ENCODE assay signal across 1 cellular context in genomic region chr6:30722280-30723112, GRCh38.
A peak's percentile ranks its signal among the peaks of the same experiment; 100 is the strongest.
TF ChIP-seq lines count a peak whose summit lies in the region.

No MANE protein-coding gene starts in this region.

TF ChIP-seq in HEK293, 187 proteins besides CTCF, POLR2A, EP300 and RAD21 (continued from another document):
- TF ChIP-seq ZNF280C (tag by site-specific recombination; IDR thresholded peaks at IDR 0.05) (no peak), ZNF639 (tag by site-specific recombination; IDR thresholded peaks at IDR 0.05) (no peak), ZNF175 (tag by site-specific recombination; IDR thresholded peaks at IDR 0.05) (no peak), ZFP69B (tag by site-specific recombination; IDR thresholded peaks at IDR 0.05) (no peak), ZNF362 (tag by site-specific recombination; IDR thresholded peaks at IDR 0.05) (no peak), AEBP2 (tag by site-specific recombination; IDR thresholded peaks at IDR 0.05; ENCODE audit: borderline replicate concordance) (0 out of 2 replicates have a peak, but pooled peaks have one; percentile 4), ZBTB21 (tag by site-specific recombination; IDR thresholded peaks at IDR 0.05) (no peak), ZNF341 (tag by site-specific recombination; IDR thresholded peaks at IDR 0.05; ENCODE audit: low read depth) (no peak), ZNF404 (tag by site-specific recombination; IDR thresholded peaks at IDR 0.05) (no peak), SCRT2 (tag by site-specific recombination; IDR thresholded peaks at IDR 0.05) (peak; percentile 89), PBX3 (CRISPR knock-in tag; IDR thresholded peaks at IDR 0.05) (no peak), ZNF48 (tag by site-specific recombination; IDR thresholded peaks at IDR 0.05) (no peak), ZNF692 (tag by site-specific recombination; IDR thresholded peaks at IDR 0.05) (no peak), ZNF449 (tag by site-specific recombination; IDR thresholded peaks at IDR 0.05) (no peak), HOXA7 (CRISPR knock-in tag; IDR thresholded peaks at IDR 0.05; ENCODE audit: borderline replicate concordance) (no peak), ZBTB7A (tag by site-specific recombination; IDR thresholded peaks at IDR 0.05; ENCODE audit: low read depth) (no peak; the same call in 1 of the 2 replicates), ZNF23 (tag by site-specific recombination; IDR thresholded peaks at IDR 0.05; ENCODE audit: borderline replicate concordance) (no peak), ZBTB1 (tag by site-specific recombination; IDR thresholded peaks at IDR 0.05) (no peak), ZSCAN4 (tag by site-specific recombination; IDR thresholded peaks at IDR 0.05) (no peak), ZNF548 (tag by site-specific recombination; IDR thresholded peaks at IDR 0.05) (no peak), ZNF211 (tag by site-specific recombination; IDR thresholded peaks at IDR 0.05; ENCODE audit: low read depth) (no peak), YY2 (tag by site-specific recombination; IDR thresholded peaks at IDR 0.05) (no peak), ZNF16 (tag by site-specific recombination; IDR thresholded peaks at IDR 0.05; ENCODE audit: low read depth) (no peak), ZNF114 (tag by site-specific recombination; IDR thresholded peaks at IDR 0.05) (no peak), ZNF354C (tag by site-specific recombination; IDR thresholded peaks at IDR 0.05; ENCODE audit: borderline replicate concordance, low read depth) (no peak), ZNF660 (tag by site-specific recombination; IDR thresholded peaks at IDR 0.05) (0 out of 2 replicates have a peak, but pooled peaks have one; percentile 69), MZF1 (tag by site-specific recombination; IDR thresholded peaks at IDR 0.05; ENCODE audit: borderline replicate concordance) (peak; percentile 49; the same call in 1 of the 2 replicates), ZNF654 (tag by site-specific recombination; IDR thresholded peaks at IDR 0.05; ENCODE audit: low read depth) (peak; percentile 64), ZNF398 (tag by site-specific recombination; IDR thresholded peaks at IDR 0.05) (no peak), ZBTB6 (tag by site-specific recombination; IDR thresholded peaks at IDR 0.05) (no peak), ZNF580 (tag by site-specific recombination; IDR thresholded peaks at IDR 0.05) (no peak), ZNF121 (tag by site-specific recombination; IDR thresholded peaks at IDR 0.05) (no peak), ZSCAN16 (tag by site-specific recombination; IDR thresholded peaks at IDR 0.05) (no peak)
